9 cellular contexts compared by ENCODE assay signal in the genomic region with DNA sequence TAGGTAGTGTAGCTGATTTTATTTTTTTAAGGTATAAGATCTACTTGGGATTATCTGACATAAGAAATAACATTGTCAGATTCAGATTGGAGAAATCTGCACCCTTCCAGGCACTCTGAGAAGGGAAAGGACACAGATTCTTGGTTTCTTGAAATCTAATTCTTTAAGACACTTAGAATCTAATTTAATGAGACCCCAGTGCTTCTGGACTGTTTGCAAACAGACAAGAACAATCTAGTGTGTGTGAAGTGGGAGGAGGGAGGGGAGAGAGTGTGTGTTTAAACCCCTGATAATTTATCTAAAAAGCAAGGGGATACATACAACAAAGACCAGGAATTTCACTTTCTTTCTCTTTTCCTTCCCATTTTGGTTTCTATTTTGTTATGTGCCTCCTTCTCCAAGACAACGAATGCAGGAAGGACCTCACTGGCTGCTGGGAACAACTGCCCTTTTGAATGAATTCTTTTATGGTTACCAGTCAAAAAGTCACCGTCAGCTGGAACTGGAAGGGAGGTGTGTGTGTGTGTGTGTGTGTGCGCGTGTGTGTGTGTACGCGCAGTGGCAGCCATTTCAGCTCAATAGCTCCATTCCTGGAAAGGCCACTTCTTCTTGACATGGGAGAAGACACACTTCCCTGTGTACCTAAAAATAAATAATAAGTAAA.
DNase-seq lines count a peak whose midpoint lies in the region; ATAC-seq, FAIRE-seq and TF ChIP-seq lines count a peak whose summit lies in the region.
"Had no signal": no experiment of that assay in that cellular context is flagged by ENCODE, and none has a peak within 500 bp of the region (broad histone marks: within the 10 kb centered on the region; RNA-seq: fewer than 3 reads in every experiment).

No MANE protein-coding gene starts in this region.

- DNase-seq in A673 (ENCODE audit: low spot score) (no peak), HTR-8/SVneo (ENCODE audit: insufficient read length, low spot score) (no peak), mammary epithelial cell (peak; percentile 83), lung (ENCODE audit: low spot score) (no peak), GM19239 (ENCODE audit: insufficient read length, low spot score) (no peak), NCI-H1694 (lab: John Stamatoyannopoulos, UW) (no peak)
- no peak for DNase-seq in activated T-cell treated with anti-CD3 and anti-CD28 coated beads, Interleukin-2, amount 50 U/mL, for 24 hours

- ATAC-seq in lung (ENCODE audit: insufficient read depth, low FRiP score) = peak; percentile 8
- no peak for ATAC-seq in HG03571 (IDR thresholded peaks at IDR 0.05; ENCODE audit: unreplicated experiment)

- in situ Hi-C loops in mammary epithelial cell (cut with MboI; ENCODE audit: low sequenced_read_pairs in 2 of 2) = loop anchor here in 1 of 2 donors (5.0 to 10.0 kb wide), 3 partner anchors 124 to 364 kb away; a partner anchor contains a TSS

- BruUV-seq in A673 (replicated peaks; lab: Mats Ljungman, UMichigan) (TSS peak; percentile 29), mammary epithelial cell (replicated peaks; lab: Mats Ljungman, UMichigan) (no TSS peak)

- dilution Hi-C loops in mammary epithelial cell (cut with HindIII; ENCODE audit: low sequenced_read_pairs) = loop anchor here (5.0 kb wide), 1 partner anchor 34 kb away; no protein-coding TSS in a partner anchor

- H3K27me3 Mint-ChIP-seq in activated T-cell treated with anti-CD3 and anti-CD28 coated beads, Interleukin-2, amount 50 U/mL, for 24 hours = no peaks in the 10 kb centered on the region

- peaks cover 29% of the 10 kb centered on the region for H3K4me1 Mint-ChIP-seq in activated T-cell treated with anti-CD3 and anti-CD28 coated beads, Interleukin-2, amount 50 U/mL, for 24 hours (ENCODE audit: low read depth)

- no peaks in the 10 kb centered on the region for H3K36me3 Mint-ChIP-seq in activated T-cell treated with anti-CD3 and anti-CD28 coated beads, Interleukin-2, amount 50 U/mL, for 24 hours (ENCODE audit: low read depth)

- CTCF ChIA-PET in A673 (lab: Charles Lee) (interaction anchor here (0.9 kb wide), 1 partner anchor 20 kb away, joined by 4 read pairs; no protein-coding TSS in a partner anchor), mammary epithelial cell (lab: Charles Lee; ENCODE audit: low non-redundant PET) (interaction anchor here (0.5 to 0.7 kb wide), 2 partner anchors 85 to 393 kb away, joined by 3 to 5 read pairs; no protein-coding TSS in a partner anchor)

- no peak overlapping the region for H3K4me3 Mint-ChIP-seq in activated T-cell treated with anti-CD3 and anti-CD28 coated beads, Interleukin-2, amount 50 U/mL, for 24 hours

- H3K4me3 ChIP-seq in A673 (ENCODE audit: low read depth, low read length, poor library complexity, severe bottlenecking) (peak overlapping the region; percentile 25), mammary epithelial cell (replicated peaks in 1 of 3; ENCODE audit: insufficient read depth in 1 of 3, low read depth in 2 of 3, low read length in 3 of 3) (no peak overlapping the region), lung (no peak overlapping the region)

- no peaks in the 10 kb centered on the region for H3K9me3 Mint-ChIP-seq in activated T-cell treated with anti-CD3 and anti-CD28 coated beads, Interleukin-2, amount 50 U/mL, for 24 hours

- H3K27ac ChIP-seq in A673 (ENCODE audit: low read depth, low read length, poor library complexity, severe bottlenecking) (peak overlapping the region; percentile 71), mammary epithelial cell (ENCODE audit: insufficient read depth, low read depth, low read length) (peak overlapping the region; percentile 82), lung (ENCODE audit: low read depth in 1 of 2, low read length in 1 of 2) (peak overlapping the region in 1 of 2 donors; percentile 56)

- H3K9ac ChIP-seq in mammary epithelial cell (ENCODE audit: insufficient read depth, low read length) = peak overlapping the region; percentile 64

- H3K36me3 ChIP-seq in A673 (ENCODE audit: insufficient read depth, low read length, poor library complexity, severe bottlenecking) = no peaks in the 10 kb centered on the region
- H3K36me3 ChIP-seq in mammary epithelial cell (ENCODE audit: insufficient read depth, low read length) = no peaks in the 10 kb centered on the region
- H3K36me3 ChIP-seq in lung (ENCODE audit: control insufficient read depth in 2 of 2, insufficient read depth in 2 of 2, low read length in 2 of 2) = no peaks in the 10 kb centered on the region

- H3K27me3 ChIP-seq in A673 (replicated peaks; ENCODE audit: insufficient read depth, low read depth, low read length, poor library complexity) (no peaks in the 10 kb centered on the region), mammary epithelial cell (ENCODE audit: insufficient read depth, low read length) (no peaks in the 10 kb centered on the region), lung (ENCODE audit: control insufficient read depth, insufficient read depth) (no peaks in the 10 kb centered on the region)

- intact Hi-C loops in A673 (cut with micrococcal nuclease; ENCODE audit: unreplicated experiment) (loop anchor here (1.0 to 10.0 kb wide), 5 partner anchors 113 to 796 kb away; no protein-coding TSS in a partner anchor), mammary epithelial cell (cut with micrococcal nuclease) (loop anchor here (1.0 to 10.0 kb wide), 6 partner anchors 112 to 966 kb away; a partner anchor contains a TSS)

- 50% methylated on average over 6 of the region's 6 CpGs for WGBS in mammary epithelial cell (ENCODE audit: low coverage, missing lambda C conversion rate)
- 47 to 51% methylated on average over 6 of the region's 6 CpGs for WGBS in lung, 2 donors

- H3K79me2 ChIP-seq in mammary epithelial cell (ENCODE audit: insufficient read depth, low read length) = no peaks in the 10 kb centered on the region

- H3K4me1 ChIP-seq in A673 (ENCODE audit: insufficient read depth, low read length, poor library complexity, severe bottlenecking) (peaks cover 60% of the 10 kb centered on the region), mammary epithelial cell (ENCODE audit: insufficient read depth, low read length) (peaks cover 28% of the 10 kb centered on the region), lung (ENCODE audit: control insufficient read depth in 2 of 2, insufficient read depth in 2 of 2, low read length in 2 of 2) (peaks cover 2 to 5% of the 10 kb centered on the region in 2 donors)

- H3K4me2 ChIP-seq in mammary epithelial cell (ENCODE audit: insufficient read depth, low read depth, low read length) = peak overlapping the region; percentile 48

- H3K9me3 ChIP-seq in A673 (ENCODE audit: low read depth, low read length, poor library complexity, severe bottlenecking) (no peaks in the 10 kb centered on the region), mammary epithelial cell (replicated peaks; ENCODE audit: insufficient read depth, low read length) (no peaks in the 10 kb centered on the region), lung (ENCODE audit: control insufficient read depth in 2 of 2, insufficient read depth in 1 of 2, low read length in 1 of 2) (no peaks in the 10 kb centered on the region)

- H3K27ac Mint-ChIP-seq in activated T-cell treated with anti-CD3 and anti-CD28 coated beads, Interleukin-2, amount 50 U/mL, for 24 hours = no peak overlapping the region

- POLR2A ChIA-PET in A673 (lab: Charles Lee; ENCODE audit: low non-redundant PET) = no interaction called here

- peak overlapping the region; percentile 66 for H2AFZ ChIP-seq in mammary epithelial cell (ENCODE audit: low read depth, low read length)

- no peaks in the 10 kb centered on the region for H4K20me1 ChIP-seq in mammary epithelial cell (ENCODE audit: insufficient read depth, low read length)

- FAIRE-seq in HTR-8/SVneo (lab: Jason Lieb, UNC) = peak; percentile 31
- no peak for FAIRE-seq in GM19239 (lab: Jason Lieb, UNC)
- FAIRE-seq: GM18507 had no signal

- TF ChIP-seq CTCF in A673 (conservative IDR thresholded peaks at IDR 0.05; ENCODE audit: low read depth, low read length) (no peak), mammary epithelial cell (conservative IDR thresholded peaks at IDR 0.05 in 1 of 2, IDR thresholded peaks at IDR 0.05 in 1 of 2; ENCODE audit: extremely low read depth in 1 of 2, insufficient read depth in 1 of 2, low read depth in 1 of 2, low read length in 2 of 2) (no peak), lung (IDR thresholded peaks at IDR 0.05; ENCODE audit: control extremely low read depth, extremely low read depth) (no peak)
